In genomic region chr7:50473531-50473930, GRCh38 we compare ENCODE assay signal across 17 cellular contexts.
"Had no signal": no experiment of that assay in that cellular context is flagged by ENCODE, and none has a peak within 500 bp of the region (broad histone marks: within the 10 kb centered on the region; RNA-seq: fewer than 3 reads in every experiment).

No MANE protein-coding gene starts in this region.

- H2AFZ ChIP-seq: hepatocyte had no signal

- H3K79me2 ChIP-seq: hepatocyte had no signal

- H3K4me1 ChIP-seq: lower lobe of right lung, upper lobe of left lung had no signal

- H3K4me3 ChIP-seq: coronary artery, hepatocyte, lower lobe of right lung, right lobe of liver, smooth muscle cell, upper lobe of left lung had no signal

- H3K27ac ChIP-seq: coronary artery, hepatocyte, lower lobe of right lung, right lobe of liver, upper lobe of left lung had no signal

- H3K4me2 ChIP-seq: hepatocyte, smooth muscle cell had no signal

- DNase-seq: activated CD4-positive, alpha-beta T cell treated with anti-CD3 and anti-CD28 coated beads, Interleukin-2, amount 50 U/mL, for 48 hours; activated effector memory CD4-positive, alpha-beta T cell treated with Interleukin-2 at 50 U/mL for 16 hours; activated naive CD4-positive, alpha-beta T cell treated with anti-CD3 and anti-CD28 coated beads for 36 hours; activated T-cell treated with anti-CD3 and anti-CD28 coated beads, Interleukin-2, amount 50 U/mL, for 72 hours; cerebellar nuclear complex; foreskin fibroblast; immature natural killer cell; lower lobe of right lung; naive thymus-derived CD8-positive, alpha-beta T cell; right lobe of liver; stimulated activated CD4-positive, alpha-beta T cell treated with anti-CD3 and anti-CD28 coated beads, Interleukin-15, amount 100 ng/mL, for 24 hours; stimulated activated naive CD4-positive, alpha-beta T cell; T1000; upper lobe of left lung had no signal

- H3K27me3 ChIP-seq: hepatocyte, right lobe of liver, upper lobe of left lung had no signal

- H3K9me3 ChIP-seq: lower lobe of right lung, right lobe of liver, upper lobe of left lung had no signal

- H3K36me3 ChIP-seq: lower lobe of right lung, right lobe of liver, upper lobe of left lung had no signal
